In genomic region chr7:50302486-50303081, GRCh38 we compare ENCODE assay signal across 1 cellular context.
TF ChIP-seq lines count a peak whose summit lies in the region.

No MANE protein-coding gene starts in this region.

TF ChIP-seq in GM23338, 12 proteins besides CTCF, POLR2A, EP300 and RAD21 (continued from another document):
- TF ChIP-seq ZNF462 (CRISPR knock-in tag; IDR thresholded peaks at IDR 0.05) (no peak), EZH2phosphoT487 (IDR thresholded peaks at IDR 0.05; ENCODE audit: unreplicated experiment) (no peak), NANOG (IDR thresholded peaks at IDR 0.05; ENCODE audit: borderline replicate concordance) (no peak)
